8 cellular contexts compared by ENCODE assay signal in genomic region chr2:213148572-213149331, GRCh38. TPM values are rescaled to one million over a fixed set of nuclear protein-coding genes. Genes with fewer than 3 reads are reported as not detected.
A peak's percentile ranks its signal among the peaks of the same experiment; 100 is the strongest.
DNase-seq lines count a peak whose midpoint lies in the region; ATAC-seq and TF ChIP-seq lines count a peak whose summit lies in the region.

No MANE protein-coding gene starts in this region.

- H3K9me3 ChIP-seq in PC-9 (ENCODE audit: insufficient read depth, low read depth), result no peaks in the 10 kb centered on the region
- no peaks in the 10 kb centered on the region for H3K9me3 ChIP-seq in fibroblast of lung (ENCODE audit: control insufficient read depth, insufficient read depth, low read depth, low read length)
- no peaks in the 10 kb centered on the region for H3K9me3 ChIP-seq in skeletal muscle tissue (ENCODE audit: control insufficient read depth in 3 of 3, low read length in 3 of 3)

- H3K27me3 ChIP-seq in PC-9 (ENCODE audit: insufficient read depth, low read depth), result no peaks in the 10 kb centered on the region
- H3K27me3 ChIP-seq in fibroblast of lung (ENCODE audit: control insufficient read depth, insufficient read depth, low read length), result no peaks in the 10 kb centered on the region
- H3K27me3 ChIP-seq in skeletal muscle tissue (ENCODE audit: control insufficient read depth in 3 of 3, insufficient read depth in 3 of 3, low read length in 3 of 3), result no peaks in the 10 kb centered on the region

- H3K4me3 ChIP-seq in PC-9 (peak overlapping the region; percentile 83), fibroblast of lung (replicated peaks in 1 of 4; ENCODE audit: control extremely low read depth in 1 of 4, insufficient read depth in 1 of 4, low read depth in 3 of 4, low read length in 4 of 4) (peak overlapping the region; percentile 55 to 81 (median 71)), skeletal muscle tissue (ENCODE audit: low read length in 3 of 3) (peak overlapping the region; percentile 85 to 100 (median 91))

- ATAC-seq in HG02884 (IDR thresholded peaks at IDR 0.05; ENCODE audit: unreplicated experiment), result no peak

- POLR2A ChIA-PET in PC-9 (lab: Charles Lee; ENCODE audit: unreplicated experiment), result interaction anchor here (0.7 kb wide), 2 partner anchors 126 to 131 kb away, joined by 3 to 10 read pairs; no protein-coding TSS in a partner anchor

- TSS peak; percentile 20 for BruUV-seq in PC-9 (replicated peaks; lab: Mats Ljungman, UMichigan)

- H2AFZ ChIP-seq in PC-9 (0 out of 2 replicates have a peak overlapping the region, but pooled peaks have one; percentile 79), fibroblast of lung (ENCODE audit: low read length) (no peak overlapping the region)

- DNase-seq in NCI-H748 (lab: John Stamatoyannopoulos, UW; ENCODE audit: unreplicated experiment), result peak; percentile 13
- DNase-seq in NCI-H748 treated with DMSO at 0.1 percent for 48 hours (lab: John Stamatoyannopoulos, UW), result no peak
- DNase-seq in PC-9, result no peak
- DNase-seq in fibroblast of lung (ENCODE audit: low read depth in 2 of 2), result no peak
- no peak for DNase-seq in NCI-H226
- DNase-seq in NCI-H1417 treated with DMSO at 0.1 percent for 48 hours (lab: John Stamatoyannopoulos, UW), result no peak

- TF ChIP-seq CTCF in PC-9 (conservative IDR thresholded peaks at IDR 0.05) (no peak), fibroblast of lung (conservative IDR thresholded peaks at IDR 0.05 in 1 of 2, IDR thresholded peaks at IDR 0.05 in 1 of 2; ENCODE audit: low read depth in 1 of 2, low read length in 2 of 2) (no peak)

- H3F3A ChIP-seq in PC-9 (ENCODE audit: insufficient read depth, low read depth), result peaks cover 25% of the 10 kb centered on the region; the same call in 1 of the 2 replicates

- no peaks in the 10 kb centered on the region for H3K9me2 ChIP-seq in PC-9 (ENCODE audit: insufficient read depth)

- H3K27ac ChIP-seq in PC-9 (peak overlapping the region; percentile 86), fibroblast of lung (ENCODE audit: insufficient read depth, low read length) (no peak overlapping the region), skeletal muscle tissue (ENCODE audit: low read depth, low read length) (peak overlapping the region; percentile 79)

- CTCF ChIA-PET in PC-9 (lab: Charles Lee), result interaction anchor here (0.7 to 0.9 kb wide), 3 partner anchors 44 to 371 kb away, joined by 3 to 6 read pairs (median 3); no protein-coding TSS in a partner anchor

- intact Hi-C loops in PC-9 (cut with micrococcal nuclease; ENCODE audit: unreplicated experiment), result loop anchor here (10.0 kb wide), 1 partner anchor 74 kb away; no protein-coding TSS in a partner anchor

- H3K4me2 ChIP-seq in PC-9 (peak overlapping the region; percentile 86), fibroblast of lung (ENCODE audit: extremely low read depth, insufficient read depth, low read length) (peak overlapping the region; percentile 91)

- H3K9ac ChIP-seq in fibroblast of lung (ENCODE audit: insufficient read depth, low read length), result no peak overlapping the region
- H3K9ac ChIP-seq in skeletal muscle tissue (ENCODE audit: low read depth in 1 of 3, low read length in 3 of 3), result peak overlapping the region; percentile 79 to 82 (median 81)

- H3K4me1 ChIP-seq in PC-9 (replicated peaks; ENCODE audit: insufficient read depth), result peaks cover 29% of the 10 kb centered on the region
- H3K4me1 ChIP-seq in fibroblast of lung (ENCODE audit: control insufficient read depth, extremely low read depth, insufficient read depth, low read length), result no peaks in the 10 kb centered on the region
- H3K4me1 ChIP-seq in skeletal muscle tissue (ENCODE audit: control insufficient read depth in 3 of 3, insufficient read depth in 3 of 3, low read length in 3 of 3), result peaks cover 4 to 19% (median 10%) of the 10 kb centered on the region in 3 donors

- H4K20me1 ChIP-seq in PC-9 (ENCODE audit: insufficient read depth) (no peaks in the 10 kb centered on the region), fibroblast of lung (ENCODE audit: control insufficient read depth, extremely low read depth, insufficient read depth, low read length) (no peaks in the 10 kb centered on the region)

- H3K36me3 ChIP-seq in PC-9 (ENCODE audit: low read depth) (0 out of 2 replicates have a peak, but pooled peaks cover 7% of the 10 kb centered on the region), fibroblast of lung (ENCODE audit: control insufficient read depth, insufficient read depth, low read length) (no peaks in the 10 kb centered on the region), skeletal muscle tissue (ENCODE audit: control insufficient read depth in 3 of 3, insufficient read depth in 3 of 3, low read length in 3 of 3) (peaks cover 2 to 4% (median 4%) of the 10 kb centered on the region in 3 donors)

- H3K79me2 ChIP-seq in PC-9 (ENCODE audit: low read depth) (peaks cover 66% of the 10 kb centered on the region), fibroblast of lung (ENCODE audit: control insufficient read depth, insufficient read depth, low read length) (peaks cover 2% of the 10 kb centered on the region)

RNA-seq across cellular contexts. Expression of gene IKZF2, which starts 2.7 kb away (rescaled TPM):
- 22.2 and 28.3 TPM in 2 replicates for total RNA-seq in PC-9 (2021)
- total RNA-seq in fibroblast of lung, result 8.2 and 17.2 TPM in 2 replicates
- polyA plus RNA-seq in fibroblast of lung, result 4.9 and 6.4 TPM in 2 replicates
- polyA plus RNA-seq in fibroblast of lung (2012), result 2.7 and 2.8 TPM in 2 replicates
- 4.9 and 12.6 TPM in 2 replicates for polyA minus RNA-seq in fibroblast of lung (ENCODE audit: low replicate concordance)
- total RNA-seq in skeletal muscle tissue, result 4.2 TPM
